29 cellular contexts compared by ENCODE assay signal in the genomic region with DNA sequence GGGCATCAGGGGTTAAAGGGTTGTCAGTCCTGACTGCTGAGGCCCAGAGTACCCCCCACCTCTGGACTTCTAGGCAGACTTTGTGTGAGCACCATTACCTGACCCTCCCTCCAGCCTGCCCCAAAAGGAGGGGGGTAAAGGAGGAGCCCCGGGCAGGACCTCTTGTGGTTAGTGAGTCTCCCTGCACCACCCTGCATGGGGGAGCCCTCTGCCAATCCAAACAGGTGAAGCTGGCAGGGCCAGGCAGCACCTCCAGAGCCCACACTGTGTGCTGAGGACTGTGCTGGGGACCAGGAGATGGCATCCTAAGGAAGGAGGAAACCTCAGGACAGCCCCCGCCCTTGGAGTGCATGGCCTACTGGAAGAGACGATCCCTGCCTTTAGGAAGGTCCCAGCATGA. TPM values are rescaled to one million over a fixed set of nuclear protein-coding genes. Genes with fewer than 3 reads are reported as not detected.
"Had no signal": no experiment of that assay in that cellular context is flagged by ENCODE, and none has a peak within 500 bp of the region (broad histone marks: within the 10 kb centered on the region; RNA-seq: fewer than 3 reads in every experiment).

No MANE protein-coding gene starts in this region.

- DNase-seq: activated CD4-positive, alpha-beta T cell treated with anti-CD3 and anti-CD28 coated beads, Interleukin-2, amount 10 ng/mL, durations not matched to agents 24 days and 14 days; activated CD4-positive, alpha-beta T cell treated with anti-CD3 and anti-CD28 coated beads, Interleukin-2, amount 50 U/mL, for 48 hours; activated CD8-positive, alpha-beta memory T cell treated with anti-CD3 and anti-CD28 coated beads, Interleukin-2, amount 10 ng/mL, durations not matched to agents 7 days and 5 days; activated gamma-delta T cell; activated naive CD4-positive, alpha-beta T cell treated with anti-CD3 and anti-CD28 coated beads for 36 hours; activated naive CD8-positive, alpha-beta T cell treated with anti-CD3 and anti-CD28 coated beads for 36 hours; activated T-cell treated with anti-CD3 and anti-CD28 coated beads, Interleukin-2, amount 50 U/mL, for 24 hours; caudate nucleus; Karpas-422; NCI-H1048; NCI-H1930; NCI-H2107; NCI-H2171 treated with DMSO at 0.1 percent for 48 hours; NCI-H226; NCI-H526; NCI-H82; Right ventricle myocardium superior; SJCRH30; SK-N-SH; T-helper 1 cell had no signal

- H3K36me3 Mint-ChIP-seq: activated CD8-positive, alpha-beta memory T cell treated with anti-CD3 and anti-CD28 coated beads, Interleukin-2, amount 10 ng/mL, durations not matched to agents 7 days and 5 days; activated naive CD8-positive, alpha-beta T cell treated with anti-CD3 and anti-CD28 coated beads for 36 hours had no signal

- H3K27me3 ChIP-seq: SJCRH30 had no signal

- H3K27me3 Mint-ChIP-seq: activated CD4-positive, alpha-beta T cell treated with anti-CD3 and anti-CD28 coated beads, Interleukin-2, amount 10 ng/mL, durations not matched to agents 24 days and 14 days; activated naive CD8-positive, alpha-beta T cell treated with anti-CD3 and anti-CD28 coated beads for 36 hours had no signal

- H3K9ac ChIP-seq: SK-N-SH had no signal

- H3K27ac ChIP-seq: SJCRH30, VCaP had no signal

- H3K4me3 ChIP-seq: K562, SJCRH30 had no signal

- H3K4me2 ChIP-seq: SK-N-SH had no signal

- H3K4me1 Mint-ChIP-seq: activated CD4-positive, alpha-beta T cell treated with anti-CD3 and anti-CD28 coated beads, Interleukin-2, amount 10 ng/mL, durations not matched to agents 24 days and 14 days; activated CD8-positive, alpha-beta memory T cell treated with anti-CD3 and anti-CD28 coated beads, Interleukin-2, amount 10 ng/mL, durations not matched to agents 7 days and 5 days; activated naive CD8-positive, alpha-beta T cell treated with anti-CD3 and anti-CD28 coated beads for 36 hours had no signal

- ATAC-seq: activated CD4-positive, CD25-positive, alpha-beta regulatory T cell treated with anti-CD3 and anti-CD28 coated beads, Interleukin-2, amount 50 U/mL, for 24 hours; activated CD8-positive, alpha-beta memory T cell treated with anti-CD3 and anti-CD28 coated beads, Interleukin-2, amount 10 ng/mL, durations not matched to agents 7 days and 5 days; K562 had no signal

- H3K9me3 ChIP-seq: SJCRH30, SK-N-SH had no signal

- H3K9me3 Mint-ChIP-seq: activated CD4-positive, alpha-beta T cell treated with anti-CD3 and anti-CD28 coated beads, Interleukin-2, amount 10 ng/mL, durations not matched to agents 24 days and 14 days; activated naive CD4-positive, alpha-beta T cell treated with anti-CD3 and anti-CD28 coated beads for 36 hours; activated naive CD8-positive, alpha-beta T cell treated with anti-CD3 and anti-CD28 coated beads for 36 hours; activated T-cell treated with anti-CD3 and anti-CD28 coated beads, Interleukin-2, amount 50 U/mL, for 24 hours; activated T-helper 1 cell treated with anti-CD3 and anti-CD28 coated beads, Interleukin-12 subunit alpha, Interleukin-12 subunit beta, Interleukin-2, Interleukin-4 antibody, amounts not matched to agents 30 ng/mL and 10 ng/mL and 1 ng/mL, durations not matched to agents 14 hours and 24 hours and 36 hours had no signal

- H3K4me3 Mint-ChIP-seq: activated CD4-positive, alpha-beta T cell treated with anti-CD3 and anti-CD28 coated beads, Interleukin-2, amount 10 ng/mL, durations not matched to agents 24 days and 14 days; activated CD8-positive, alpha-beta memory T cell treated with anti-CD3 and anti-CD28 coated beads, Interleukin-2, amount 10 ng/mL, durations not matched to agents 7 days and 5 days; activated naive CD4-positive, alpha-beta T cell treated with anti-CD3 and anti-CD28 coated beads for 36 hours; activated naive CD8-positive, alpha-beta T cell treated with anti-CD3 and anti-CD28 coated beads for 36 hours; activated T-cell treated with anti-CD3 and anti-CD28 coated beads, Interleukin-2, amount 50 U/mL, for 24 hours; activated T-helper 1 cell treated with anti-CD3 and anti-CD28 coated beads, Interleukin-12 subunit alpha, Interleukin-12 subunit beta, Interleukin-2, Interleukin-4 antibody, amounts not matched to agents 30 ng/mL and 10 ng/mL and 1 ng/mL, durations not matched to agents 14 hours and 24 hours and 36 hours had no signal

- FAIRE-seq: K562 had no signal

- H3K36me3 ChIP-seq: SJCRH30 had no signal

- H3K27ac Mint-ChIP-seq: activated CD4-positive, alpha-beta T cell treated with anti-CD3 and anti-CD28 coated beads, Interleukin-2, amount 10 ng/mL, durations not matched to agents 24 days and 14 days; activated CD8-positive, alpha-beta memory T cell treated with anti-CD3 and anti-CD28 coated beads, Interleukin-2, amount 10 ng/mL, durations not matched to agents 7 days and 5 days; activated naive CD4-positive, alpha-beta T cell treated with anti-CD3 and anti-CD28 coated beads for 36 hours; activated T-cell treated with anti-CD3 and anti-CD28 coated beads, Interleukin-2, amount 50 U/mL, for 24 hours; activated T-helper 1 cell treated with anti-CD3 and anti-CD28 coated beads, Interleukin-12 subunit alpha, Interleukin-12 subunit beta, Interleukin-2, Interleukin-4 antibody, amounts not matched to agents 30 ng/mL and 10 ng/mL and 1 ng/mL, durations not matched to agents 14 hours and 24 hours and 36 hours had no signal

RNA-seq across cellular contexts. Expression of a gene that starts 2.6 kb away (rescaled TPM):
- total RNA-seq: activated CD4-positive, alpha-beta T cell treated with anti-CD3 and anti-CD28 coated beads, Interleukin-2, amount 10 ng/mL, durations not matched to agents 24 days and 14 days; activated CD8-positive, alpha-beta memory T cell treated with anti-CD3 and anti-CD28 coated beads, Interleukin-2, amount 10 ng/mL, durations not matched to agents 7 days and 5 days; activated naive CD4-positive, alpha-beta T cell treated with anti-CD3 and anti-CD28 coated beads for 36 hours; activated naive CD8-positive, alpha-beta T cell treated with anti-CD3 and anti-CD28 coated beads for 36 hours; activated T-helper 1 cell treated with anti-CD3 and anti-CD28 coated beads, Interleukin-12 subunit alpha, Interleukin-12 subunit beta, Interleukin-2, Interleukin-4 antibody, amounts not matched to agents 30 ng/mL and 10 ng/mL and 1 ng/mL, durations not matched to agents 14 hours and 24 hours and 36 hours; K562; NCI-H460; Right ventricle myocardium superior; RPMI7951; SJCRH30; T-helper 2 cell treated with Interferon-gamma antibody and Interleukin-4, amounts not matched to agents 100 ng/mL and 5 ng/mL, for 36 hours had no signal
- polyA plus RNA-seq: SK-N-SH had no signal

RNA-seq across cellular contexts. Expression of a gene that starts 17.4 kb away (rescaled TPM):
- total RNA-seq: activated CD4-positive, alpha-beta T cell treated with anti-CD3 and anti-CD28 coated beads, Interleukin-2, amount 10 ng/mL, durations not matched to agents 24 days and 14 days; activated CD8-positive, alpha-beta memory T cell treated with anti-CD3 and anti-CD28 coated beads, Interleukin-2, amount 10 ng/mL, durations not matched to agents 7 days and 5 days; activated naive CD4-positive, alpha-beta T cell treated with anti-CD3 and anti-CD28 coated beads for 36 hours; activated naive CD8-positive, alpha-beta T cell treated with anti-CD3 and anti-CD28 coated beads for 36 hours; activated T-helper 1 cell treated with anti-CD3 and anti-CD28 coated beads, Interleukin-12 subunit alpha, Interleukin-12 subunit beta, Interleukin-2, Interleukin-4 antibody, amounts not matched to agents 30 ng/mL and 10 ng/mL and 1 ng/mL, durations not matched to agents 14 hours and 24 hours and 36 hours; K562; NCI-H460; OCI-LY7; Right ventricle myocardium superior; RPMI7951; SJCRH30; T-helper 2 cell treated with Interferon-gamma antibody and Interleukin-4, amounts not matched to agents 100 ng/mL and 5 ng/mL, for 36 hours had no signal
- polyA plus RNA-seq: adipose tissue, SK-N-SH had no signal

RNA-seq across cellular contexts. Expression of a gene that starts 23.3 kb away (rescaled TPM):
- total RNA-seq: activated CD4-positive, alpha-beta T cell treated with anti-CD3 and anti-CD28 coated beads, Interleukin-2, amount 10 ng/mL, durations not matched to agents 24 days and 14 days; activated CD8-positive, alpha-beta memory T cell treated with anti-CD3 and anti-CD28 coated beads, Interleukin-2, amount 10 ng/mL, durations not matched to agents 7 days and 5 days; activated naive CD4-positive, alpha-beta T cell treated with anti-CD3 and anti-CD28 coated beads for 36 hours; activated naive CD8-positive, alpha-beta T cell treated with anti-CD3 and anti-CD28 coated beads for 36 hours; activated T-helper 1 cell treated with anti-CD3 and anti-CD28 coated beads, Interleukin-12 subunit alpha, Interleukin-12 subunit beta, Interleukin-2, Interleukin-4 antibody, amounts not matched to agents 30 ng/mL and 10 ng/mL and 1 ng/mL, durations not matched to agents 14 hours and 24 hours and 36 hours; K562; NCI-H460; OCI-LY7; Right ventricle myocardium superior; T-helper 2 cell treated with Interferon-gamma antibody and Interleukin-4, amounts not matched to agents 100 ng/mL and 5 ng/mL, for 36 hours had no signal
- polyA plus RNA-seq: SK-N-SH had no signal

RNA-seq across cellular contexts. Expression of a gene that starts 35.1 kb away (rescaled TPM):
- total RNA-seq: activated CD4-positive, alpha-beta T cell treated with anti-CD3 and anti-CD28 coated beads, Interleukin-2, amount 10 ng/mL, durations not matched to agents 24 days and 14 days; activated naive CD4-positive, alpha-beta T cell treated with anti-CD3 and anti-CD28 coated beads for 36 hours; activated naive CD8-positive, alpha-beta T cell treated with anti-CD3 and anti-CD28 coated beads for 36 hours; activated T-helper 1 cell treated with anti-CD3 and anti-CD28 coated beads, Interleukin-12 subunit alpha, Interleukin-12 subunit beta, Interleukin-2, Interleukin-4 antibody, amounts not matched to agents 30 ng/mL and 10 ng/mL and 1 ng/mL, durations not matched to agents 14 hours and 24 hours and 36 hours; Right ventricle myocardium superior; T-helper 2 cell treated with Interferon-gamma antibody and Interleukin-4, amounts not matched to agents 100 ng/mL and 5 ng/mL, for 36 hours had no signal
